ENCODE assay signal across 26 cellular contexts in the genomic region with DNA sequence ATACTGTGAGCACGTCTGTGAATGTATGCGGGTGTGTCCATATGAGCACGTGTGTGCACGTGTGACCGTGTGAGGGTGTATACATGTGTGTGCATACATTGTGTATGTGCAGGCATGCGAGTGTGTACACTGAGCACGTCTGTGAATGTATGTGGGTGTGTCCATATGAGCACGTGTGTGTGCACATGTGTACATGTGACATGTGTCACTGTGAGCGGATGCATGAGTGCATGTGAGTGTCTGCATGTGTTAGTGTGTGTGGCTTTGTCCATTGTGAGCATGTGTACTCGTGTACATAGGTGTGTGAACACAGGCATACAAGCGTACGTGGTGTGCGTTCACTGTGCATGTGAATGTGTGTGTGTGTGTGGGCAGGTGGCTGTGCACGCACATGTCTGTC.
"Had no signal": no experiment of that assay in that cellular context is flagged by ENCODE, and none has a peak within 500 bp of the region (broad histone marks: within the 10 kb centered on the region; RNA-seq: fewer than 3 reads in every experiment).

No MANE protein-coding gene starts in this region.

- H3K4me1 ChIP-seq: colonic mucosa, gastrocnemius medialis, prostate gland, right atrium auricular region, testis, tibial artery, uterus had no signal

- ATAC-seq: esophagus mucosa; gastrocnemius medialis; left lobe of liver; mucosa of descending colon; natural killer cell treated with Interleukin-12 subunit alpha and Interleukin-12 subunit beta and Interleukin-15 and Interleukin-18, amount 100 ng/mL, for 72 hours; stimulated activated memory B cell treated with anti-CD40 and anti-IgM and Interleukin-4, amounts not matched to agents 10 μg/mL and 1 μg/mL and 100 μg/mL, for 72 hours; stimulated activated naive CD8-positive, alpha-beta T cell treated with anti-CD3 and anti-CD28 coated beads, Interleukin-15, Interleukin-2, amounts not matched to agents 100 U/mL and 50 U/mL, for 24 hours had no signal

- FAIRE-seq: kidney had no signal

- H3K27me3 ChIP-seq: colonic mucosa, right atrium auricular region, testis, upper lobe of left lung, uterus had no signal

- DNase-seq: colonic mucosa; effector CD8-positive, alpha-beta T cell; endodermal cell; foreskin fibroblast; gastrocnemius medialis; head of caudate nucleus; kidney; mucosa of descending colon; naive B cell; nucleus accumbens; sigmoid colon; stimulated activated CD4-positive, alpha-beta T cell treated with anti-CD3 and anti-CD28 coated beads, Interleukin-4, amount 100 ng/mL, for 4 hours; stimulated activated naive CD8-positive, alpha-beta T cell treated with anti-CD3 and anti-CD28 coated beads, Interleukin-15, Interleukin-2, amounts not matched to agents 100 U/mL and 50 U/mL, for 24 hours; substantia nigra; testis; tibial artery; uterus had no signal

- H3K4me3 ChIP-seq: colonic mucosa, gastrocnemius medialis, lung, mucosa of descending colon, prostate gland, right atrium auricular region, sigmoid colon, testis, tibial artery, upper lobe of left lung, uterus had no signal

- H3K27ac ChIP-seq: colonic mucosa, epithelial cell of prostate, gastrocnemius medialis, prostate gland, right atrium auricular region, sigmoid colon, testis, tibial artery, upper lobe of left lung, uterus had no signal

- H3K36me3 ChIP-seq: colonic mucosa, gastrocnemius medialis, prostate gland, right atrium auricular region, sigmoid colon, tibial artery, upper lobe of left lung, uterus had no signal

- H3K9me3 ChIP-seq: colonic mucosa, gastrocnemius medialis, mucosa of descending colon, prostate gland, right atrium auricular region, sigmoid colon, testis, tibial artery, upper lobe of left lung, uterus had no signal
